ENCODE assay signal across 23 cellular contexts in the genomic region with DNA sequence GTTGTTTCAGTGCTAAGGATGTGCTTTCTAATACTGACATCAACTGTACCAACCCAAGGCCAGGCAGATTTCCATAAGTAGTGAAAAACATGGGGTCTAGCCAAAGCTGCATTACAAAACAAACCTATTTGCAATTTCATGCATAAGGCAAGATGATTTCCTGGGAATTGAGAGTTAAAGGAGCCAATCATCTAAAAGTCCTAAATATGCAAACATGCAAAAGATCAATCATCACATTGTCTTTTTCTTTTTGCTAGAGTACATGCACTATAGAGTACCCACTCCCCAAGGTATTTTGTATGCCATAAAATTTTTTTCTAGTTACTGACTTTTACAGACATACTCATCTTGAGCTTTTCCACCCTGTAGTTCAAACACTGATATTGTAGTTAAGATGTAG.
"Had no signal": no experiment of that assay in that cellular context is flagged by ENCODE, and none has a peak within 500 bp of the region (broad histone marks: within the 10 kb centered on the region; RNA-seq: fewer than 3 reads in every experiment).

No MANE protein-coding gene starts in this region.

- H3K27me3 ChIP-seq: brain microvascular endothelial cell, cardiac muscle cell had no signal

- DNase-seq: activated CD4-positive, alpha-beta memory T cell treated with anti-CD3 and anti-CD28 coated beads for 36 hours; activated CD4-positive, alpha-beta T cell treated with anti-CD3 and anti-CD28 coated beads, Interleukin-2, amount 10 ng/mL, durations not matched to agents 7 days and 5 days; activated CD4-positive, CD25-positive, alpha-beta regulatory T cell; activated CD8-positive, alpha-beta memory T cell treated with anti-CD3 and anti-CD28 coated beads for 24 hours; activated gamma-delta T cell; activated naive CD4-positive, alpha-beta T cell treated with anti-CD3 and anti-CD28 coated beads for 36 hours; activated T-cell treated with anti-CD3 and anti-CD28 coated beads, Interleukin-2, amount 50 U/mL, for 4 hours; amygdala; brain microvascular endothelial cell; NCI-H1092; NCI-H1417; NCI-H2029 treated with DMSO at 0.1 percent for 48 hours; NCI-H345; NCI-H510A; NCI-H526 treated with DMSO at 0.1 percent for 48 hours; NCI-H82; PC-3; SIG-M5; T-cell; T-helper 2 cell; T1000 had no signal

- H3K27ac ChIP-seq: brain microvascular endothelial cell, cardiac muscle cell had no signal

- ATAC-seq: activated T-cell treated with anti-CD3 and anti-CD28 coated beads, Interleukin-2, amount 50 U/mL, for 4 hours; activated T-helper 17 cell treated with anti-CD3 and anti-CD28 coated beads, Interleukin-2, amount 50 U/mL, for 72 hours; PC-3; T-cell had no signal

- H3K4me3 ChIP-seq: cardiac muscle cell had no signal
